ENCODE assay signal across 11 cellular contexts in genomic region chr4:153538408-153539057, GRCh38.
DNase-seq lines count a peak whose midpoint lies in the region; ATAC-seq, FAIRE-seq and TF ChIP-seq lines count a peak whose summit lies in the region.
"Had no signal": no experiment of that assay in that cellular context is flagged by ENCODE, and none has a peak within 500 bp of the region (broad histone marks: within the 10 kb centered on the region; RNA-seq: fewer than 3 reads in every experiment).

No MANE protein-coding gene starts in this region.

- peak overlapping the region; percentile 92 for H3K27ac Mint-ChIP-seq in activated naive CD8-positive, alpha-beta T cell

- H3K27me3 ChIP-seq in heart right ventricle (no peaks in the 10 kb centered on the region), psoas muscle (ENCODE audit: insufficient read depth in 3 of 3, low read length in 2 of 3) (no peaks in the 10 kb centered on the region)
- H3K27me3 ChIP-seq: adrenal gland had no signal

- no peak for FAIRE-seq in GM12892 (lab: Jason Lieb, UNC)

- no peaks in the 10 kb centered on the region for H3K9me3 ChIP-seq in heart right ventricle
- no peaks in the 10 kb centered on the region for H3K9me3 ChIP-seq in psoas muscle
- H3K9me3 ChIP-seq: adrenal gland had no signal

- no peaks in the 10 kb centered on the region for H3K9me3 Mint-ChIP-seq in activated naive CD8-positive, alpha-beta T cell (ENCODE audit: low read depth)

- H3K36me3 ChIP-seq in heart right ventricle (no peaks in the 10 kb centered on the region), psoas muscle (ENCODE audit: insufficient read depth in 1 of 2, low read depth in 1 of 2) (no peaks in the 10 kb centered on the region)
- H3K36me3 ChIP-seq: adrenal gland had no signal

- 15 to 23% methylated on average over 15 of the region's 15 CpGs for WGBS in heart right ventricle, 2 donors
- WGBS in psoas muscle, 3 donors, result 6 to 11% (median 11%) methylated on average over 15 of the region's 15 CpGs

- peak overlapping the region; percentile 60 for H3K4me3 Mint-ChIP-seq in activated naive CD8-positive, alpha-beta T cell

- ATAC-seq in heart right ventricle, result peak in 7 of 8 donors; percentile 30 to 62 (median 46)
- ATAC-seq in psoas muscle, result peak; percentile 75 to 86 (median 82)
- ATAC-seq in stimulated activated naive CD8-positive, alpha-beta T cell treated with anti-CD3 and anti-CD28 coated beads, Interleukin-15, Interleukin-2, amounts not matched to agents 100 U/mL and 50 U/mL, for 24 hours, result no peak

- H3K4me1 Mint-ChIP-seq in activated naive CD8-positive, alpha-beta T cell (ENCODE audit: low read depth), result peaks cover 90% of the 10 kb centered on the region

- peaks cover 10% of the 10 kb centered on the region for H3K36me3 Mint-ChIP-seq in activated naive CD8-positive, alpha-beta T cell

- H3K4me1 ChIP-seq in heart right ventricle, result peaks cover 2 to 75% (median 42%) of the 10 kb centered on the region in 9 donors
- peaks cover 62% of the 10 kb centered on the region for H3K4me1 ChIP-seq in psoas muscle

- no peak for TF ChIP-seq POLR2A in GM12892 (IDR thresholded peaks at IDR 0.05; ENCODE audit: low read depth, low read length)

- no peaks in the 10 kb centered on the region for H3K27me3 Mint-ChIP-seq in activated naive CD8-positive, alpha-beta T cell

- intact Hi-C loops in heart right ventricle (cut with DNase I), result loop anchor here in 3 of 10 donors (5.0 to 10.0 kb wide), 2 partner anchors 51 to 54 kb away; no protein-coding TSS in a partner anchor
- intact Hi-C loops in psoas muscle (cut with DNase I), result loop anchor here in 1 of 2 donors (5.0 kb wide), 1 partner anchor 71 kb away; the partner anchor contains the start of gene TMEM131L

- H3K27ac ChIP-seq in heart right ventricle (peak overlapping the region in 7 of 10 donors; percentile 1 to 79 (median 45)), psoas muscle (peak overlapping the region; percentile 95)
- H3K27ac ChIP-seq: adrenal gland had no signal

- DNase-seq in C1 segment of cervical spinal cord (lab: John Stamatoyannopoulos, UW) (peak in 8 of 14 donors; percentile 13 to 82 (median 32)), heart right ventricle (peak in 1 of 2 donors; percentile 29), psoas muscle (peak in 1 of 2 donors; percentile 69), middle frontal gyrus (ENCODE audit: extremely low spot score, low spot score) (no peak), GM12892 (ENCODE audit: insufficient read length) (no peak), GM10266 (ENCODE audit: extremely low spot score) (no peak)
- DNase-seq in stimulated activated naive CD8-positive, alpha-beta T cell treated with anti-CD3 and anti-CD28 coated beads, Interleukin-15, Interleukin-2, amounts not matched to agents 100 U/mL and 50 U/mL, for 24 hours, result no peak
- DNase-seq: adrenal gland, GF-D8, KG1 had no signal

- H3K4me3 ChIP-seq in heart right ventricle, result peak overlapping the region in 5 of 10 donors; percentile 22 to 34 (median 27)
- H3K4me3 ChIP-seq in psoas muscle, result peak overlapping the region; percentile 50

- TF ChIP-seq CTCF in heart right ventricle (IDR thresholded peaks at IDR 0.05) (no peak), psoas muscle (IDR thresholded peaks at IDR 0.05) (no peak), GM10266 (IDR thresholded peaks at IDR 0.05; ENCODE audit: control insufficient read depth, insufficient read depth, low read depth, missing control alignments) (no peak)

Comparison
In these comparisons a context has a peak if more than half of its experiments do, and no peak if none do; other contexts are left out.
1. DNase-seq: peak in C1 segment of cervical spinal cord (8 of 14); none in middle frontal gyrus (single experiment), GM12892 (single experiment), GM10266 (single experiment) and stimulated activated naive CD8-positive, alpha-beta T cell treated with anti-CD3 and anti-CD28 coated beads, Interleukin-15, Interleukin-2, amounts not matched to agents 100 U/mL and 50 U/mL, for 24 hours (single experiment).